17 cellular contexts compared by ENCODE assay signal in genomic region chr20:19660808-19661378, GRCh38.
"Had no signal": no experiment of that assay in that cellular context is flagged by ENCODE, and none has a peak within 500 bp of the region (broad histone marks: within the 10 kb centered on the region; RNA-seq: fewer than 3 reads in every experiment).

No MANE protein-coding gene starts in this region.

- H3K4me1 ChIP-seq: lower lobe of right lung, pancreas had no signal

- H3K27ac ChIP-seq: esophagus squamous epithelium, gastroesophageal sphincter, left ventricle myocardium inferior, lower lobe of right lung, pancreas, tibial nerve had no signal

- ATAC-seq: gastroesophageal sphincter; lower lobe of right lung; stimulated activated memory B cell treated with anti-CD40 and anti-IgM and Interleukin-4, amounts not matched to agents 10 μg/mL and 1 μg/mL and 100 μg/mL, for 72 hours had no signal

- H3K4me3 Mint-ChIP-seq: central memory CD8-positive, alpha-beta T cell; memory B cell; mesothelial cell of epicardium; stimulated activated memory B cell treated with anti-CD40 and anti-IgM and Interleukin-4, amounts not matched to agents 10 μg/mL and 1 μg/mL and 100 μg/mL, for 72 hours; stimulated activated naive CD8-positive, alpha-beta T cell treated with anti-CD3 and anti-CD28 coated beads, Interleukin-15, Interleukin-2, amounts not matched to agents 100 ng/mL and 50 ng/mL, for 24 hours had no signal

- H3K36me3 Mint-ChIP-seq: memory B cell; mesothelial cell of epicardium; stimulated activated memory B cell treated with anti-CD40 and anti-IgM and Interleukin-4, amounts not matched to agents 10 μg/mL and 1 μg/mL and 100 μg/mL, for 72 hours had no signal

- H3K27ac Mint-ChIP-seq: memory B cell; mesothelial cell of epicardium; progenitor cell of endocrine pancreas; stimulated activated memory B cell treated with anti-CD40 and anti-IgM and Interleukin-4, amounts not matched to agents 10 μg/mL and 1 μg/mL and 100 μg/mL, for 72 hours; stimulated activated naive CD8-positive, alpha-beta T cell treated with anti-CD3 and anti-CD28 coated beads, Interleukin-15, Interleukin-2, amounts not matched to agents 100 ng/mL and 50 ng/mL, for 24 hours had no signal

- H3K4me3 ChIP-seq: esophagus squamous epithelium, gastroesophageal sphincter, left ventricle myocardium inferior, lower lobe of right lung, pancreas, tibial nerve had no signal

- H3K9me3 ChIP-seq: esophagus squamous epithelium, gastroesophageal sphincter, left ventricle myocardium inferior, lower lobe of right lung, pancreas, tibial nerve had no signal

- H3K9me3 Mint-ChIP-seq: central memory CD8-positive, alpha-beta T cell; memory B cell; mesothelial cell of epicardium; stimulated activated memory B cell treated with anti-CD40 and anti-IgM and Interleukin-4, amounts not matched to agents 10 μg/mL and 1 μg/mL and 100 μg/mL, for 72 hours; stimulated activated naive CD8-positive, alpha-beta T cell treated with anti-CD3 and anti-CD28 coated beads, Interleukin-15, Interleukin-2, amounts not matched to agents 100 ng/mL and 50 ng/mL, for 24 hours had no signal

- DNase-seq: cortex of kidney; esophagus squamous epithelium; glutamatergic neuron; islet precursor cell; left ventricle myocardium inferior; lower lobe of right lung; pancreas; right cardiac atrium; stimulated activated CD4-positive, alpha-beta T cell treated with anti-CD3 and anti-CD28 coated beads, Interleukin-4, amount 100 ng/mL, for 24 hours had no signal

- H3K36me3 ChIP-seq: esophagus squamous epithelium, gastroesophageal sphincter, left ventricle myocardium inferior, lower lobe of right lung, pancreas, tibial nerve had no signal

- H3K27me3 ChIP-seq: gastroesophageal sphincter, pancreas, tibial nerve had no signal
